In the genomic region with DNA sequence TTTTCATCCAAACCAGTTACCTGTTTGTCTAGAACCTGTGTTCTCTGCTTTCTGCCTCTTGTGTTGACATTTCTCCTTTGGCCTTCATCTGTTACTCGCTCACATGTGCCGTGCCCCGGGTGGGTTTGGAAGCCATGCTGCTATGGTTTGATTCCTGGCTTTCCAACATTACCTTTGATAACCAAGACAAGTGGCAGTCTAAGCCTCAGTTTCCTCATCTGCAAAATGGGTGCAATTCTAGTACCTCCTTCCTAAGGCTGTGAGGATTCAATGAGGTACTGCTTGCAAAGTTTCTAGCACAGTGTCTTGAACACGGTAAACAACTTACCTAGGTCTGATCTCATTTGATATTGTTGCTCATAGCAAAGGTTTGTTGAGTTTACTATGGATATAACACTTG, we compare ENCODE assay signal across 24 cellular contexts.
DNase-seq lines count a peak whose midpoint lies in the region; ATAC-seq, FAIRE-seq and TF ChIP-seq lines count a peak whose summit lies in the region.
"Had no signal": no experiment of that assay in that cellular context is flagged by ENCODE, and none has a peak within 500 bp of the region (broad histone marks: within the 10 kb centered on the region; RNA-seq: fewer than 3 reads in every experiment).

No MANE protein-coding gene starts in this region.

- peaks cover 71% of the 10 kb centered on the region for H4K20me1 ChIP-seq in MM.1S (ENCODE audit: insufficient read depth, low read length)
- H4K20me1 ChIP-seq in K562 (replicated peaks; ENCODE audit: control insufficient read depth, insufficient read depth, low read length): no peaks in the 10 kb centered on the region; the same call in 1 of the 2 replicates
- H4K20me1 ChIP-seq in HepG2 (ENCODE audit: insufficient read depth, low read length): no peaks in the 10 kb centered on the region
- H4K20me1 ChIP-seq: BLaER1 treated with 17β-estradiol and CSF1 and Interleukin-3, amounts not matched to agents 10 nM and 100 nM had no signal

- H3K4me1 ChIP-seq in MM.1S (ENCODE audit: low read length): 0 out of 2 replicates have a peak, but pooled peaks cover 5% of the 10 kb centered on the region
- H3K4me1 ChIP-seq in K562 (replicated peaks in 1 of 2; ENCODE audit: control insufficient read depth in 2 of 2, insufficient read depth in 2 of 2, low read length in 2 of 2): no peaks in the 10 kb centered on the region
- H3K4me1 ChIP-seq in HepG2 (ENCODE audit: insufficient read depth, low read length): peaks cover 34% of the 10 kb centered on the region
- peaks cover 2% of the 10 kb centered on the region for H3K4me1 ChIP-seq in mesendoderm (ENCODE audit: control insufficient read depth, low read depth, low read length)
- H3K4me1 ChIP-seq: A549, BE2C had no signal

- H3K4me2 ChIP-seq in MM.1S (ENCODE audit: low read depth, low read length) (peak overlapping the region; percentile 79), K562 (ENCODE audit: insufficient read depth, low read length) (no peak overlapping the region), HepG2 (ENCODE audit: low read depth, low read length) (no peak overlapping the region), mesendoderm (ENCODE audit: low read length) (no peak overlapping the region)
- H3K4me2 ChIP-seq: A549; BLaER1 treated with 17β-estradiol and CSF1 and Interleukin-3, amounts not matched to agents 10 nM and 100 nM; GM23338 had no signal

- peaks cover 98% of the 10 kb centered on the region for H3K79me2 ChIP-seq in MM.1S (ENCODE audit: low read length)
- no peaks in the 10 kb centered on the region for H3K79me2 ChIP-seq in K562 (ENCODE audit: control insufficient read depth, insufficient read depth, low read length)
- H3K79me2 ChIP-seq in HepG2 (ENCODE audit: insufficient read depth, low read length): no peaks in the 10 kb centered on the region
- no peaks in the 10 kb centered on the region for H3K79me2 ChIP-seq in mesendoderm (ENCODE audit: control insufficient read depth, insufficient read depth, low read length)

- H3K79me1 ChIP-seq in mesendoderm (ENCODE audit: low read length): no peaks in the 10 kb centered on the region

- no peak overlapping the region for H2AK5ac ChIP-seq in mesendoderm (ENCODE audit: low read length)

- peak overlapping the region; percentile 61 for H3K4me3 ChIP-seq in MM.1S (ENCODE audit: low read length)
- H3K4me3 ChIP-seq in K562: no peak overlapping the region
- no peak overlapping the region for H3K4me3 ChIP-seq in HepG2 (replicated peaks in 1 of 3; ENCODE audit: insufficient read depth in 1 of 3, low read depth in 2 of 3, low read length in 3 of 3)
- no peak overlapping the region for H3K4me3 ChIP-seq in mesendoderm (ENCODE audit: low read length)
- H3K4me3 ChIP-seq: A549; BLaER1 treated with 17β-estradiol and CSF1 and Interleukin-3, amounts not matched to agents 10 nM and 100 nM; GM12878; GM23338 had no signal

- H3K27me3 ChIP-seq in MM.1S (replicated peaks; ENCODE audit: insufficient read depth, low read length) (no peaks in the 10 kb centered on the region), K562 (ENCODE audit: control insufficient read depth in 2 of 2, insufficient read depth in 2 of 2, low read length in 2 of 2) (peaks cover 0 to 25% of the 10 kb centered on the region in 2 experiments; a peak in 2 of 5 replicates), HepG2 (ENCODE audit: control insufficient read depth in 1 of 2, insufficient read depth in 2 of 2, low read length in 2 of 2) (no peaks in the 10 kb centered on the region), mesendoderm (ENCODE audit: insufficient read depth, low read length, poor library complexity) (no peaks in the 10 kb centered on the region)
- H3K27me3 ChIP-seq: BE2C; BLaER1 treated with 17β-estradiol and CSF1 and Interleukin-3, amounts not matched to agents 10 nM and 100 nM had no signal

- no peak overlapping the region for H4K8ac ChIP-seq in mesendoderm (ENCODE audit: low read depth, low read length)

- ATAC-seq in K562: no peak
- ATAC-seq in HepG2: no peak
- ATAC-seq in left lobe of liver: no peak
- ATAC-seq: A549, GM12878, GM23338, HCT116 had no signal

- peak overlapping the region; percentile 94 for H3K9ac ChIP-seq in MM.1S (ENCODE audit: low read length)
- H3K9ac ChIP-seq in K562 (ENCODE audit: insufficient read depth in 1 of 2, low read depth in 2 of 2, low read length in 2 of 2): no peak overlapping the region
- H3K9ac ChIP-seq in HepG2 (ENCODE audit: insufficient read depth, low read depth, low read length): no peak overlapping the region
- H3K9ac ChIP-seq in mesendoderm (ENCODE audit: low read length): no peak overlapping the region
- H3K9ac ChIP-seq: BLaER1 treated with 17β-estradiol and CSF1 and Interleukin-3, amounts not matched to agents 10 nM and 100 nM had no signal

- no peak for FAIRE-seq in K562 (lab: Jason Lieb, UNC)
- FAIRE-seq in HepG2 (lab: Jason Lieb, UNC): no peak
- FAIRE-seq: A549, D721Med, GM12878, GM19239 had no signal

- H2BK5ac ChIP-seq in mesendoderm (ENCODE audit: low read length): no peak overlapping the region

- TF ChIP-seq POLR2A in K562 (conservative IDR thresholded peaks at IDR 0.05) (no peak), HepG2 (IDR thresholded peaks at IDR 0.05; ENCODE audit: insufficient read depth in 1 of 2, low read depth in 2 of 2, low read length in 2 of 2) (no peak)

- H3K4ac ChIP-seq in mesendoderm (ENCODE audit: low read depth, low read length): no peak overlapping the region

- no peaks in the 10 kb centered on the region for H3K9me1 ChIP-seq in K562 (ENCODE audit: control insufficient read depth, insufficient read depth, low read length)

- H3K23ac ChIP-seq in mesendoderm (ENCODE audit: low read length): no peak overlapping the region

- H3F3A ChIP-seq in MM.1S (ENCODE audit: insufficient read depth, low read length): peaks cover 89% of the 10 kb centered on the region

- intact Hi-C loops in K562 (cut with micrococcal nuclease): no loop called here
- intact Hi-C loops in HepG2 (cut with micrococcal nuclease; ENCODE audit: unreplicated experiment): no loop called here

- in situ Hi-C loops in K562 (cut with MboI): no loop called here
- in situ Hi-C loops in HepG2 (cut with HindIII; ENCODE audit: extremely low pct_ligation_motif_present, low pct_unique_long_range_greater_than_20kb): loop anchor here (10.0 to 25.0 kb wide), 2 partner anchors 530 to 652 kb away; no protein-coding TSS in a partner anchor

- no peak for TF ChIP-seq RAD21 in K562 (CRISPR knock-in tag; conservative IDR thresholded peaks at IDR 0.05 in 1 of 2, IDR thresholded peaks at IDR 0.05 in 1 of 2)
- TF ChIP-seq RAD21 in HepG2 (CRISPR knock-in tag; IDR thresholded peaks at IDR 0.05): no peak

- H3K36me3 ChIP-seq in MM.1S (replicated peaks; ENCODE audit: insufficient read depth, low read length) (peaks cover 7% of the 10 kb centered on the region; the same call in 1 of the 2 replicates), K562 (ENCODE audit: control insufficient read depth, insufficient read depth, low read length) (no peaks in the 10 kb centered on the region), HepG2 (replicated peaks in 1 of 2; ENCODE audit: control insufficient read depth in 1 of 2, insufficient read depth in 2 of 2, low read length in 2 of 2) (no peaks in the 10 kb centered on the region), mesendoderm (ENCODE audit: control insufficient read depth, insufficient read depth, low read length) (no peaks in the 10 kb centered on the region)
- H3K36me3 ChIP-seq: BE2C; BLaER1 treated with 17β-estradiol and CSF1 and Interleukin-3, amounts not matched to agents 10 nM and 100 nM had no signal

- no peak for TF ChIP-seq CTCF in MM.1S (IDR thresholded peaks at IDR 0.05; ENCODE audit: low read length)
- no peak for TF ChIP-seq CTCF in K562 (IDR thresholded peaks at IDR 0.05 in 2 of 3, conservative IDR thresholded peaks at IDR 0.05 in 1 of 3; ENCODE audit: insufficient read depth in 2 of 3, low read depth in 1 of 3, low read length in 3 of 3)
- TF ChIP-seq CTCF in HepG2 (CRISPR knock-in tag; IDR thresholded peaks at IDR 0.05): no peak

- H3K56ac ChIP-seq in mesendoderm (ENCODE audit: low read length): no peak overlapping the region

- H3K9me2 ChIP-seq in MM.1S (replicated peaks; ENCODE audit: insufficient read depth, low read length): no peaks in the 10 kb centered on the region

- POLR2A ChIA-PET in K562 (lab: Yijun Ruan, JAX) (no interaction called here), HepG2 (lab: Yijun Ruan, JAX) (no interaction called here)

- no peak overlapping the region for H2BK15ac ChIP-seq in mesendoderm (replicated peaks; ENCODE audit: low read depth)

- no peak overlapping the region for H2BK120ac ChIP-seq in mesendoderm (ENCODE audit: low read depth, low read length)

- no TSS peak for BruUV-seq in K562 (replicated peaks; lab: Mats Ljungman, UMichigan)
- no TSS peak for BruUV-seq in HepG2 (replicated peaks; lab: Mats Ljungman, UMichigan)

- H4K5ac ChIP-seq in mesendoderm (ENCODE audit: low read length): no peak overlapping the region

- H3K9me3 ChIP-seq in MM.1S (replicated peaks; ENCODE audit: insufficient read depth, low read length) (no peaks in the 10 kb centered on the region), K562 (replicated peaks; ENCODE audit: control insufficient read depth, insufficient read depth, low read depth, low read length) (no peaks in the 10 kb centered on the region), HepG2 (ENCODE audit: low read length) (no peaks in the 10 kb centered on the region)
- H3K9me3 ChIP-seq: A549; BE2C; BLaER1 treated with 17β-estradiol and CSF1 and Interleukin-3, amounts not matched to agents 10 nM and 100 nM had no signal

- no peak overlapping the region for H3K18ac ChIP-seq in mesendoderm (ENCODE audit: low read length)

- 0% methylated on average over 4 of the region's 4 CpGs for WGBS in K562 (ENCODE audit: insufficient coverage, low coverage, missing lambda C conversion rate)
- WGBS in HepG2 (ENCODE audit: low lambda C conversion rate): 91% methylated on average over 4 of the region's 4 CpGs
- WGBS in mesendoderm (ENCODE audit: extremely low coverage, insufficient coverage, low lambda C conversion rate): no CpG with 5 or more reads among the region's 4 CpGs

- H3K27ac ChIP-seq in MM.1S (ENCODE audit: low read length) (peak overlapping the region; percentile 95), K562 (ENCODE audit: extremely low read depth, low read depth, low read length) (no peak overlapping the region), HepG2 (ENCODE audit: extremely low read length, insufficient read depth, low read length) (no peak overlapping the region), mesendoderm (ENCODE audit: low read depth, low read length) (no peak overlapping the region)
- H3K27ac ChIP-seq: A549; BLaER1 treated with 17β-estradiol and CSF1 and Interleukin-3, amounts not matched to agents 10 nM and 100 nM had no signal

- CTCF ChIA-PET in K562 (lab: Yijun Ruan, JAX; ENCODE audit: low intra/inter-chr PET ratio) (no interaction called here), HepG2 (lab: Yijun Ruan, JAX; ENCODE audit: low intra/inter-chr PET ratio, low total read pairs) (no interaction called here)

- DNase-seq in MM.1S (peak; percentile 16), K562 (ENCODE audit: extremely low read depth in 1 of 4, low spot score in 3 of 4) (no peak), HepG2 (ENCODE audit: low spot score) (no peak), cerebellar cortex (ENCODE audit: low spot score) (no peak), mesendoderm (no peak), left lobe of liver (ENCODE audit: low spot score) (no peak)
- DNase-seq: 8988T; ACHN; AML-193; BE2C; CD4-positive, alpha-beta T cell; CD8-positive, alpha-beta memory T cell; DMS 273 treated with DMSO at 0.1 percent for 48 hours; DMS79; EL; GDM1; H9 had no signal

- H2AFZ ChIP-seq in MM.1S (ENCODE audit: low read length): no peak overlapping the region
- H2AFZ ChIP-seq in K562 (ENCODE audit: low read depth, low read length): no peak overlapping the region
- H2AFZ ChIP-seq in HepG2 (ENCODE audit: low read length): no peak overlapping the region
- H2AFZ ChIP-seq: GM23338 had no signal

- no peak for TF ChIP-seq EP300 in K562 (IDR thresholded peaks at IDR 0.05; ENCODE audit: low read length)
- no peak for TF ChIP-seq EP300 in HepG2 (IDR thresholded peaks at IDR 0.05; ENCODE audit: low read depth in 2 of 2, low read length in 2 of 2)
- no peak for TF ChIP-seq EP300 in HepG2 (CRISPR knock-in tag; IDR thresholded peaks at IDR 0.05; ENCODE audit: borderline replicate concordance)
